In the genomic region with DNA sequence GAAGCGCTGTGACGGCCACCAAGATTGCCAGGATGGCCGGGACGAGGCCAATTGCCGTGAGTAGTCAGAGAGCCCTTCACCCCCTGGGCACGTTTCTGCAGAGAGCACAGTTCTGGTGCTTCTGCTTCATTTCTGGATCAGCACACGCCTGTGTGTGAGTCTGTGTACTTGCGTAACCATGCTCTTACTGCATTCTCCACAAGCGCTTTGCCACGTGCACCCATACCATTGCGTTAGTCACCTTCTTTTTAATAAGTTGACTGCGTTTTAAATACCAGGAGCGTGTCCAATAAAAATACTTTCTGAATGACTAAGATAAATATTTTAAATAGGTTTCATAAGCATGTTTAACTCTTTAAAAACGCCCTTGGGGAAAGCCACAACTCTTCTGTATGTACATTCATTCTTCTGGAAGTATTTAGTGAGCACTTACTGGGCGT, we compare ENCODE assay signal across 10 cellular contexts.
A peak's percentile ranks its signal among the peaks of the same experiment; 100 is the strongest.
DNase-seq lines count a peak whose midpoint lies in the region; ATAC-seq and TF ChIP-seq lines count a peak whose summit lies in the region.
"Had no signal": no experiment of that assay in that cellular context is flagged by ENCODE, and none has a peak within 500 bp of the region (broad histone marks: within the 10 kb centered on the region; RNA-seq: fewer than 3 reads in every experiment).

No MANE protein-coding gene starts in this region.

- 14 to 18% methylated on average over 15 of the region's 15 CpGs for WGBS in aorta, 2 donors

- no peaks in the 10 kb centered on the region for H3K4me1 ChIP-seq in left ventricle myocardium inferior
- H3K4me1 ChIP-seq in aorta (ENCODE audit: control insufficient read depth in 1 of 2, insufficient read depth in 2 of 2, low read length in 2 of 2): no peaks in the 10 kb centered on the region
- H3K4me1 ChIP-seq: pancreas had no signal

- DNase-seq in Right ventricle myocardium superior (no peak), left ventricle myocardium inferior (no peak), astrocyte of the cerebellum (ENCODE audit: low read depth) (peak; percentile 96), iris pigment epithelial cell (ENCODE audit: low read depth) (peak; percentile 99), aorta (peak; percentile 76 to 82), NCI-H2171 treated with DMSO at 0.1 percent for 48 hours (lab: John Stamatoyannopoulos, UW) (no peak)
- DNase-seq: BE2C, pancreas had no signal

- H3K27ac ChIP-seq in left ventricle myocardium inferior (replicated peaks) (no peak overlapping the region), aorta (ENCODE audit: low read depth in 1 of 2, low read length in 2 of 2) (no peak overlapping the region)
- H3K27ac ChIP-seq: pancreas had no signal

- in situ Hi-C loops in astrocyte of the cerebellum (cut with HindIII; ENCODE audit: low sequenced_read_pairs): no loop called here

- ATAC-seq in Right ventricle myocardium superior (ENCODE audit: poor library complexity) (peak; percentile 77), aorta (ENCODE audit: low FRiP score) (peak; percentile 65), HG03521 (IDR thresholded peaks at IDR 0.05; ENCODE audit: unreplicated experiment) (no peak), GM18517 (IDR thresholded peaks at IDR 0.05; ENCODE audit: unreplicated experiment) (no peak)

- H3K36me3 ChIP-seq in left ventricle myocardium inferior (no peaks in the 10 kb centered on the region), aorta (ENCODE audit: control insufficient read depth in 1 of 2, insufficient read depth in 2 of 2, low read length in 1 of 2) (no peaks in the 10 kb centered on the region)
- H3K36me3 ChIP-seq: BE2C, pancreas had no signal

- no peak for TF ChIP-seq CTCF in left ventricle myocardium inferior (IDR thresholded peaks at IDR 0.05; ENCODE audit: borderline replicate concordance)
- no peak for TF ChIP-seq CTCF in astrocyte of the cerebellum (IDR thresholded peaks at IDR 0.05; ENCODE audit: low read depth, low read length, missing control alignments)

- H3K27me3 ChIP-seq in left ventricle myocardium inferior (ENCODE audit: low read depth): peaks cover 12% of the 10 kb centered on the region
- H3K27me3 ChIP-seq in aorta (ENCODE audit: control insufficient read depth in 1 of 2, insufficient read depth in 2 of 2, low read length in 1 of 2): no peaks in the 10 kb centered on the region
- H3K27me3 ChIP-seq: BE2C, pancreas had no signal

- intact Hi-C loops in Right ventricle myocardium superior (cut with DNase I) (no loop called here), left ventricle myocardium inferior (cut with micrococcal nuclease) (no loop called here), aorta (cut with DNase I) (no loop called here)

- H3K4me3 ChIP-seq in left ventricle myocardium inferior: no peak overlapping the region
- H3K4me3 ChIP-seq in astrocyte of the cerebellum (ENCODE audit: low read depth, low read length): no peak overlapping the region
- no peak overlapping the region for H3K4me3 ChIP-seq in aorta (ENCODE audit: low read length in 2 of 2)
- H3K4me3 ChIP-seq: pancreas had no signal

- H3K9me3 ChIP-seq in left ventricle myocardium inferior (replicated peaks) (no peaks in the 10 kb centered on the region), aorta (ENCODE audit: control insufficient read depth, low read length) (no peaks in the 10 kb centered on the region)
- H3K9me3 ChIP-seq: BE2C, pancreas had no signal

Comparison
In these comparisons a context has a peak if more than half of its experiments do, and no peak if none do; other contexts are left out.
1. ATAC-seq: peak in Right ventricle myocardium superior (single experiment) and aorta (single experiment); none in HG03521 (single experiment) and GM18517 (single experiment).
2. DNase-seq: peak in astrocyte of the cerebellum (single experiment), iris pigment epithelial cell (single experiment) and aorta (2 of 2); none in Right ventricle myocardium superior (single experiment), left ventricle myocardium inferior (single experiment) and NCI-H2171 treated with DMSO at 0.1 percent for 48 hours (single experiment).